ENCODE assay signal across 24 cellular contexts in the genomic region with DNA sequence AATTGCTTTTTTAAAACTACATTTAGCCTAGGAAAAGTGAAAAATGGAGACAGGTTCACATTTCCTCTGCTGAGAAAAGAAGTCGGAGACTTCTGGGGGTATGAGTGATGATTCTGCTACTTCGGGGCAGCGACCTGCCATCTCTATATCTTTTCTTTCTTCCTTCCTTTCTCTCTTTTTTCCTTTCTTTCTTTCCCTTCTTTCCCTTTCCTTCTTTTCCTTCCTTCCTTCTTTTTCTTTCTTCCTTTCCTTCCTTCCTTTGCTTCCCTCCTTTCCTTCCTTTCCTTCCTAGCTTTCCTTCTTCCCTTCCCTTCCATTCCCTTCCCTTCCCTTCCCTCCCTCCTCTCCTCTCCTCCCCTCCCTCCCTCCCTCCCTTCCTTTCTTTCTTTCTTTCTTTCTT.
"Had no signal": no experiment of that assay in that cellular context is flagged by ENCODE, and none has a peak within 500 bp of the region (broad histone marks: within the 10 kb centered on the region; RNA-seq: fewer than 3 reads in every experiment).

No MANE protein-coding gene starts in this region.

- H3K9me3 Mint-ChIP-seq: dendritic cell treated with granulocyte-macrophage colony-stimulating factor and Interleukin-4, amounts not matched to agents 40 ng/mL and 50 ng/mL, for 4 days; effector memory CD8-positive, alpha-beta T cell; endodermal cell had no signal

- H3K9me3 ChIP-seq: colonic mucosa, esophagus squamous epithelium, gastrocnemius medialis, heart right ventricle, left lung, lower lobe of right lung had no signal

- DNase-seq: colonic mucosa; cortex of kidney; effector CD8-positive, alpha-beta T cell; effector memory CD8-positive, alpha-beta T cell; endodermal cell; erythroblast; esophagus squamous epithelium; foreskin fibroblast; foreskin melanocyte; gastrocnemius medialis; glutamatergic neuron; head of caudate nucleus; heart right ventricle; hippocampal formation; left cardiac atrium; left lung; left ventricle myocardium superior; lower lobe of right lung; mesendoderm; midbrain had no signal

- H3K27ac ChIP-seq: colonic mucosa, epithelial cell of prostate, esophagus squamous epithelium, gastrocnemius medialis, heart right ventricle, left lung, lower lobe of right lung had no signal

- H3K4me1 Mint-ChIP-seq: memory B cell had no signal

- H3K27ac Mint-ChIP-seq: dendritic cell treated with granulocyte-macrophage colony-stimulating factor and Interleukin-4, amounts not matched to agents 40 ng/mL and 50 ng/mL, for 4 days; endodermal cell; memory B cell had no signal

- H3K4me1 ChIP-seq: colonic mucosa, gastrocnemius medialis, heart right ventricle, left lung, lower lobe of right lung had no signal

- H3K4me3 ChIP-seq: colonic mucosa, esophagus squamous epithelium, gastrocnemius medialis, heart right ventricle, left lung, lower lobe of right lung had no signal

- H3K4me3 Mint-ChIP-seq: dendritic cell treated with granulocyte-macrophage colony-stimulating factor and Interleukin-4, amounts not matched to agents 40 ng/mL and 50 ng/mL, for 4 days; effector memory CD8-positive, alpha-beta T cell; endodermal cell; memory B cell had no signal

- H3K27me3 ChIP-seq: colonic mucosa, esophagus squamous epithelium, gastrocnemius medialis, heart right ventricle, left lung had no signal

- H3K36me3 ChIP-seq: colonic mucosa, esophagus squamous epithelium, gastrocnemius medialis, heart right ventricle, left lung, lower lobe of right lung had no signal

- H3K27me3 Mint-ChIP-seq: dendritic cell treated with granulocyte-macrophage colony-stimulating factor and Interleukin-4, amounts not matched to agents 40 ng/mL and 50 ng/mL, for 4 days; effector memory CD8-positive, alpha-beta T cell; memory B cell had no signal

- ATAC-seq: effector memory CD8-positive, alpha-beta T cell; esophagus mucosa; gastrocnemius medialis; heart right ventricle; left cardiac atrium; left lung; left ventricle myocardium superior; lower lobe of right lung had no signal
